ENCODE assay signal across 8 cellular contexts in the genomic region with DNA sequence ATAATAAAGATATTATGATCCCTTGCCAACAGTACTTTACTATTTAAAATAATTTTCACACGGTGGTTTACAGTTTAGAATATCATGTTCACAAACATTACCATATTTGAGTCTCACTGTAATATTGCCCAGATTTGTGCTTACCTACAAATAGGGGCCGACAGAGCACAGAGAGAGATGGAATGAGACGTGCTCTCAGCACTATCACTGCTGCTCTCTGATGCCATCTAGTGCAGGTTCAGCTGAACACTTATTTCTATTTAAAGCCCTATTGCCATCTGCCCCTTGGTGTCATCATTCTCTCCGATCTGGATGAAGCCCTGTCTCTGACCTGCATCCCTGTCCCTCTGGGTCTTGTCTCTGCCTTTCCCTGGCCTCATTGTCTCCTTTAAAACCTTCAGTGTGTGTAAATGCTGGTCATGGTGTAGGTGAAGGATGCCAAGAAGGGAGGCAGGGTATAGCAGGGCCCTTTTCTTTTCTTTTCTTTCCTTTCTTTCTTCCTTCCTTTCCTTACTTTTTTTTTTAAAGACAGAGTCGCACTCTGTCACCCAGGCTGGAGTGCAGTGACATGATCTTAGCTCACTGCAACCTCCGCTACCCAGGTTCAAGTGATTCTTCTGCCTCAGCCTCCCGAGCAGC. TPM values are rescaled to one million over a fixed set of nuclear protein-coding genes. Genes with fewer than 3 reads are reported as not detected.
DNase-seq lines count a peak whose midpoint lies in the region; ATAC-seq and TF ChIP-seq lines count a peak whose summit lies in the region.

No MANE protein-coding gene starts in this region.

- H3K9me3 Mint-ChIP-seq in stimulated activated naive CD8-positive, alpha-beta T cell treated with anti-CD3 and anti-CD28 coated beads, Interleukin-15, amount 100 ng/mL, for 72 hours = no peaks in the 10 kb centered on the region

- DNase-seq in GM03348 (ENCODE audit: low spot score) (peak; percentile 84), NCI-H446 treated with DMSO at 0.1 percent for 48 hours (lab: John Stamatoyannopoulos, UW) (peak; percentile 79), choroid plexus epithelial cell (ENCODE audit: low read depth) (peak; percentile 86), left lung (no peak)
- DNase-seq in activated CD4-positive, CD25-positive, alpha-beta regulatory T cell treated with anti-CD3 and anti-CD28 coated beads, Interleukin-2, amount 50 U/mL, for 16 hours (ENCODE audit: low read depth, low spot score) = peak; percentile 28
- peak; percentile 64 to 73 for DNase-seq in stimulated activated naive CD8-positive, alpha-beta T cell treated with anti-CD3 and anti-CD28 coated beads, Interleukin-15, amount 100 ng/mL, for 72 hours

- H3K36me3 ChIP-seq in left lung = no peaks in the 10 kb centered on the region

- ATAC-seq in HG03108 (IDR thresholded peaks at IDR 0.05; ENCODE audit: unreplicated experiment) (peak; percentile 72), left lung (peak; percentile 98), HG02588 (IDR thresholded peaks at IDR 0.05; ENCODE audit: unreplicated experiment) (no peak)
- peak; percentile 97 for ATAC-seq in stimulated activated naive CD8-positive, alpha-beta T cell treated with anti-CD3 and anti-CD28 coated beads, Interleukin-15, amount 100 ng/mL, for 72 hours

- peaks cover 0 to 37% of the 10 kb centered on the region in 2 donors for H3K27me3 ChIP-seq in left lung

- TF ChIP-seq CTCF in choroid plexus epithelial cell (conservative IDR thresholded peaks at IDR 0.05; ENCODE audit: low read depth, low read length) (peak; percentile 91), left lung (IDR thresholded peaks at IDR 0.05) (peak; percentile 57 to 61)

- H3K4me1 ChIP-seq in left lung = no peaks in the 10 kb centered on the region

- no peak overlapping the region for H3K27ac Mint-ChIP-seq in stimulated activated naive CD8-positive, alpha-beta T cell treated with anti-CD3 and anti-CD28 coated beads, Interleukin-15, amount 100 ng/mL, for 72 hours

- H3K27me3 Mint-ChIP-seq in stimulated activated naive CD8-positive, alpha-beta T cell treated with anti-CD3 and anti-CD28 coated beads, Interleukin-15, amount 100 ng/mL, for 72 hours = peaks cover 19% of the 10 kb centered on the region

- H3K4me3 ChIP-seq in choroid plexus epithelial cell (ENCODE audit: low read depth, low read length) (no peak overlapping the region), left lung (no peak overlapping the region)

- H3K9me3 ChIP-seq in left lung = no peaks in the 10 kb centered on the region

- peaks cover 21% of the 10 kb centered on the region for H3K4me1 Mint-ChIP-seq in stimulated activated naive CD8-positive, alpha-beta T cell treated with anti-CD3 and anti-CD28 coated beads, Interleukin-15, amount 100 ng/mL, for 72 hours

- no peak overlapping the region for H3K27ac ChIP-seq in left lung

- H3K4me3 Mint-ChIP-seq in stimulated activated naive CD8-positive, alpha-beta T cell treated with anti-CD3 and anti-CD28 coated beads, Interleukin-15, amount 100 ng/mL, for 72 hours = peak overlapping the region in 1 of 2 donors; percentile 41

- intact Hi-C loops in left lung (cut with DNase I) = loop anchor here in 1 of 2 donors (5.0 to 10.0 kb wide), 2 partner anchors 153 to 226 kb away; no protein-coding TSS in a partner anchor

RNA-seq across cellular contexts. Expression of a gene that starts 6.9 kb away (rescaled TPM):
- total RNA-seq in left lung = 10 to 100 TPM; 16.1 to 29.1 TPM

RNA-seq across cellular contexts. Expression of a gene that starts 11.1 kb away (rescaled TPM):
- total RNA-seq in left lung = under 1 TPM in 1 of 2 donors, not detected in 1; 0.18 TPM

RNA-seq across cellular contexts. Expression of a gene that starts 16.6 kb away (rescaled TPM):
- 10 to 100 TPM; 77.6 to 81.6 TPM for total RNA-seq in left lung

RNA-seq across cellular contexts. Expression of a gene that starts 28.6 kb away (rescaled TPM):
- not detected for total RNA-seq in left lung

RNA-seq across cellular contexts. Expression of a gene that starts 33.8 kb away (rescaled TPM):
- under 1 TPM; 0.34 to 0.35 TPM for total RNA-seq in left lung

Comparison
In these comparisons a context has a peak if more than half of its experiments do, and no peak if none do; other contexts are left out.
1. DNase-seq: peak in GM03348 (single experiment), NCI-H446 treated with DMSO at 0.1 percent for 48 hours (single experiment), activated CD4-positive, CD25-positive, alpha-beta regulatory T cell treated with anti-CD3 and anti-CD28 coated beads, Interleukin-2, amount 50 U/mL, for 16 hours (single experiment), choroid plexus epithelial cell (single experiment) and stimulated activated naive CD8-positive, alpha-beta T cell treated with anti-CD3 and anti-CD28 coated beads, Interleukin-15, amount 100 ng/mL, for 72 hours (2 of 2); none in left lung (0 of 2).